In genomic region chr2:106843001-106843909, GRCh38 we compare ENCODE assay signal across 32 cellular contexts. TPM values are rescaled to one million over a fixed set of nuclear protein-coding genes. Genes with fewer than 3 reads are reported as not detected.
"Had no signal": no experiment of that assay in that cellular context is flagged by ENCODE, and none has a peak within 500 bp of the region (broad histone marks: within the 10 kb centered on the region; RNA-seq: fewer than 3 reads in every experiment).

No MANE protein-coding gene starts in this region.

- H3K9me3 ChIP-seq: colonic mucosa, neutrophil, ovary, thyroid gland, upper lobe of right lung had no signal

- H3K4me3 ChIP-seq: colonic mucosa, dorsolateral prefrontal cortex, ovary, skin epidermis, thyroid gland, upper lobe of right lung had no signal

- ATAC-seq: activated naive CD8-positive, alpha-beta T cell treated with anti-CD3 and anti-CD28 coated beads, Interleukin-2, amount 50 U/mL, for 24 hours; activated T-helper 17 cell treated with anti-CD3 and anti-CD28 coated beads, Interleukin-2, amount 50 U/mL, for 72 hours; left colon; sciatic nerve; stimulated activated effector memory CD8-positive, alpha-beta T cell treated with anti-CD3 and anti-CD28 coated beads, Interleukin-12 subunit alpha, Interleukin-12 subunit beta, amount 100 ng/mL, for 72 hours; T-helper 17 cell; upper lobe of right lung had no signal

- H3K27me3 ChIP-seq: colonic mucosa, dorsolateral prefrontal cortex, neutrophil, ovary, thyroid gland, upper lobe of right lung had no signal

- H3K36me3 ChIP-seq: colonic mucosa, neutrophil, ovary, thyroid gland, upper lobe of right lung had no signal

- H3K4me1 ChIP-seq: colonic mucosa, upper lobe of right lung had no signal

- H3K27ac ChIP-seq: colonic mucosa, neutrophil, ovary, skin epidermis, upper lobe of right lung had no signal

- DNase-seq: activated CD4-positive, alpha-beta memory T cell treated with anti-CD3 and anti-CD28 coated beads for 36 hours; activated CD4-positive, alpha-beta T cell treated with anti-CD3 and anti-CD28 coated beads, Interleukin-2, amount 10 ng/mL, durations not matched to agents 24 days and 14 days; activated CD4-positive, CD25-positive, alpha-beta regulatory T cell treated with anti-CD3 and anti-CD28 coated beads, Interleukin-2, amount 50 U/mL, for 72 hours; activated CD8-positive, alpha-beta memory T cell treated with anti-CD3 and anti-CD28 coated beads, Interleukin-2, amount 50 U/mL, for 4 hours; activated gamma-delta T cell treated with Interleukin-2 at 50 U/mL for 16 hours; activated naive CD4-positive, alpha-beta T cell treated with anti-CD3 and anti-CD28 coated beads, Interleukin-2, amount 50 U/mL, for 16 hours; activated naive CD8-positive, alpha-beta T cell treated with anti-CD3 and anti-CD28 coated beads, Interleukin-2, amount 50 U/mL, for 24 hours; activated T-cell treated with anti-CD3 and anti-CD28 coated beads, Interleukin-2, amount 50 U/mL, for 24 hours; amygdala; cerebellar nuclear complex; colonic mucosa; dorsolateral prefrontal cortex; foreskin fibroblast; head of caudate nucleus; hippocampal formation; left colon; mammary epithelial cell; ovary; retina; stimulated activated CD4-positive, alpha-beta T cell treated with anti-CD3 and anti-CD28 coated beads, Interleukin-4, amount 100 ng/mL, for 24 hours; T-helper 17 cell; T1000; upper lobe of right lung had no signal

RNA-seq across cellular contexts. Expression of gene ST6GAL2, which starts 42.7 kb away (rescaled TPM):
- total RNA-seq: activated CD4-positive, alpha-beta memory T cell treated with anti-CD3 and anti-CD28 coated beads for 36 hours; activated CD4-positive, alpha-beta T cell treated with anti-CD3 and anti-CD28 coated beads, Interleukin-2, amount 10 ng/mL, durations not matched to agents 24 days and 14 days; activated CD8-positive, alpha-beta memory T cell treated with anti-CD3 and anti-CD28 coated beads for 36 hours; activated T-helper 17 cell treated with anti-CD3 and anti-CD28 coated beads, Interleukin-2, amount 50 U/mL, for 72 hours; bronchial epithelial cell; endothelial cell of umbilical vein; sciatic nerve had no signal
